ENCODE assay signal across 17 cellular contexts in genomic region chr22:49303061-49303735, GRCh38.
DNase-seq lines count a peak whose midpoint lies in the region; ATAC-seq and TF ChIP-seq lines count a peak whose summit lies in the region.
"Had no signal": no experiment of that assay in that cellular context is flagged by ENCODE, and none has a peak within 500 bp of the region (broad histone marks: within the 10 kb centered on the region; RNA-seq: fewer than 3 reads in every experiment).

No MANE protein-coding gene starts in this region.

- H3K27ac Mint-ChIP-seq in central memory CD8-positive, alpha-beta T cell (ENCODE audit: low read depth), result no peak overlapping the region
- no peak overlapping the region for H3K27ac Mint-ChIP-seq in WTC11
- H3K27ac Mint-ChIP-seq: activated CD4-positive, alpha-beta T cell treated with anti-CD3 and anti-CD28 coated beads, Interleukin-2, amount 10 ng/mL, durations not matched to agents 24 days and 14 days; activated T-cell treated with anti-CD3 and anti-CD28 coated beads, Interleukin-2, amount 50 U/mL, for 24 hours; CD8-positive, alpha-beta T cell had no signal

- H3K4me1 Mint-ChIP-seq in central memory CD8-positive, alpha-beta T cell, result no peaks in the 10 kb centered on the region
- no peaks in the 10 kb centered on the region; the same call in 1 of the 2 replicates for H3K4me1 Mint-ChIP-seq in WTC11
- H3K4me1 Mint-ChIP-seq: activated CD4-positive, alpha-beta T cell treated with anti-CD3 and anti-CD28 coated beads, Interleukin-2, amount 10 ng/mL, durations not matched to agents 24 days and 14 days had no signal

- no peak overlapping the region for H3K4me3 ChIP-seq in right cardiac atrium (ENCODE audit: low read length)
- no peak overlapping the region for H3K4me3 ChIP-seq in left ventricle myocardium inferior
- H3K4me3 ChIP-seq in neuronal stem cell (ENCODE audit: low read length in 2 of 2), result no peak overlapping the region
- H3K4me3 ChIP-seq in transverse colon, result no peak overlapping the region
- H3K4me3 ChIP-seq: ascending aorta, mucosa of descending colon had no signal

- no peak for TF ChIP-seq EP300 in transverse colon (IDR thresholded peaks at IDR 0.05; ENCODE audit: low read depth)

- no peak overlapping the region for H3K27ac ChIP-seq in right cardiac atrium (ENCODE audit: low read length)
- no peak overlapping the region for H3K27ac ChIP-seq in left ventricle myocardium inferior (replicated peaks)
- no peak overlapping the region for H3K27ac ChIP-seq in neuronal stem cell (replicated peaks; ENCODE audit: low read length)
- no peak overlapping the region for H3K27ac ChIP-seq in transverse colon
- H3K27ac ChIP-seq: ascending aorta had no signal

- no peak overlapping the region for H2BK12ac ChIP-seq in neuronal stem cell (ENCODE audit: low read length)

- peak overlapping the region; percentile 89 for H3K18ac ChIP-seq in neuronal stem cell (ENCODE audit: low read length)

- H2AK5ac ChIP-seq in neuronal stem cell (ENCODE audit: low read depth, low read length), result peak overlapping the region; percentile 58

- no peak for ATAC-seq in right cardiac atrium
- ATAC-seq in central memory CD8-positive, alpha-beta T cell (replicated peaks; ENCODE audit: extremely low read depth, poor library complexity, severe bottlenecking), result no peak
- no peak for ATAC-seq in HG02763 (IDR thresholded peaks at IDR 0.05; ENCODE audit: unreplicated experiment)
- ATAC-seq in WTC11, result no peak
- ATAC-seq: CD8-positive, alpha-beta T cell; mucosa of descending colon had no signal

- H3K4ac ChIP-seq in neuronal stem cell (ENCODE audit: low read length), result no peak overlapping the region

- POLR2A ChIA-PET in WTC11 (lab: Charles Lee), result no interaction called here

- WGBS in right cardiac atrium, result 70% methylated on average over 17 of the region's 17 CpGs
- WGBS in neuronal stem cell (ENCODE audit: extremely low coverage in 2 of 2, insufficient read length in 2 of 2, insufficient replicate concordance in 1 of 2), 2 donors, result no CpG with 5 or more reads among the region's 17 CpGs
- WGBS in transverse colon (ENCODE audit: low coverage in 1 of 2), 2 donors, result 70% methylated on average over 17 of the region's 17 CpGs; no CpG with 5 or more reads in 1 of the 2 donors

- H3K9me3 Mint-ChIP-seq in central memory CD8-positive, alpha-beta T cell, result no peaks in the 10 kb centered on the region
- H3K9me3 Mint-ChIP-seq in WTC11, result no peaks in the 10 kb centered on the region
- H3K9me3 Mint-ChIP-seq: activated CD4-positive, alpha-beta T cell treated with anti-CD3 and anti-CD28 coated beads, Interleukin-2, amount 10 ng/mL, durations not matched to agents 24 days and 14 days; activated T-cell treated with anti-CD3 and anti-CD28 coated beads, Interleukin-2, amount 50 U/mL, for 24 hours; CD8-positive, alpha-beta T cell had no signal

- H2AFZ ChIP-seq in neuronal stem cell (ENCODE audit: low read length), result no peak overlapping the region

- peak overlapping the region; percentile 33 for H4K91ac ChIP-seq in neuronal stem cell (ENCODE audit: low read depth, low read length, poor library complexity)

- H3K36me3 ChIP-seq in left ventricle myocardium inferior (no peaks in the 10 kb centered on the region), neuronal stem cell (replicated peaks in 1 of 2; ENCODE audit: control insufficient read depth in 2 of 2, insufficient read depth in 2 of 2, low read length in 2 of 2) (no peaks in the 10 kb centered on the region), transverse colon (no peaks in the 10 kb centered on the region)
- H3K36me3 ChIP-seq: ascending aorta had no signal

- intact Hi-C loops in right cardiac atrium (cut with DNase I), result loop anchor here in 2 of 4 donors (5.0 to 10.0 kb wide), 3 partner anchors 58 to 728 kb away; no protein-coding TSS in a partner anchor
- intact Hi-C loops in left ventricle myocardium inferior (cut with micrococcal nuclease), result no loop called here
- intact Hi-C loops in transverse colon (cut with DNase I; ENCODE audit: low total_unique reads), result loop anchor here (10.0 kb wide), 1 partner anchor 728 kb away; no protein-coding TSS in a partner anchor

- no peaks in the 10 kb centered on the region for H3K27me3 ChIP-seq in right cardiac atrium (ENCODE audit: control insufficient read depth, insufficient read depth)
- H3K27me3 ChIP-seq in left ventricle myocardium inferior (ENCODE audit: low read depth), result peaks cover 78% of the 10 kb centered on the region
- H3K27me3 ChIP-seq in neuronal stem cell (ENCODE audit: control insufficient read depth in 3 of 3, insufficient read depth in 3 of 3, low read depth in 1 of 3, low read length in 3 of 3), result no peaks in the 10 kb centered on the region
- peaks cover 32% of the 10 kb centered on the region for H3K27me3 ChIP-seq in transverse colon
- H3K27me3 ChIP-seq: ascending aorta had no signal

- TF ChIP-seq CTCF in left ventricle myocardium inferior (IDR thresholded peaks at IDR 0.05; ENCODE audit: borderline replicate concordance) (no peak), transverse colon (IDR thresholded peaks at IDR 0.05) (no peak), WTC11 (IDR thresholded peaks at IDR 0.05) (no peak)

- H3K23ac ChIP-seq in neuronal stem cell (ENCODE audit: low read depth, low read length, poor library complexity), result peak overlapping the region; percentile 20

- peak overlapping the region; percentile 79 for H3K9ac ChIP-seq in neuronal stem cell (ENCODE audit: low read depth, low read length, poor library complexity)

- H3K36me3 Mint-ChIP-seq in central memory CD8-positive, alpha-beta T cell (ENCODE audit: insufficient read depth), result no peaks in the 10 kb centered on the region
- no peaks in the 10 kb centered on the region for H3K36me3 Mint-ChIP-seq in WTC11
- H3K36me3 Mint-ChIP-seq: CD8-positive, alpha-beta T cell had no signal

- no peaks in the 10 kb centered on the region for H3K79me1 ChIP-seq in neuronal stem cell (ENCODE audit: low read depth, low read length)

- TF ChIP-seq POLR2A in transverse colon (IDR thresholded peaks at IDR 0.05), result no peak

- peak; percentile 2 to 39 (median 15) for DNase-seq in right cardiac atrium
- DNase-seq in left ventricle myocardium inferior, result no peak
- peak; percentile 8 to 9 for DNase-seq in central memory CD8-positive, alpha-beta T cell (ENCODE audit: low spot score in 2 of 2)
- no peak for DNase-seq in neuronal stem cell (ENCODE audit: low spot score)
- DNase-seq in transverse colon, result no peak
- no peak for DNase-seq in WTC11 (ENCODE audit: low spot score)
- DNase-seq: activated CD4-positive, alpha-beta T cell treated with anti-CD3 and anti-CD28 coated beads, Interleukin-2, amount 10 ng/mL, durations not matched to agents 24 days and 14 days; activated naive CD4-positive, alpha-beta T cell treated with anti-CD3 and anti-CD28 coated beads, Interleukin-2, amount 50 U/mL, for 16 hours; effector memory CD4-positive, alpha-beta T cell; KBM-7; mucosa of descending colon; SHP77; T-helper 1 cell had no signal

- H2BK120ac ChIP-seq in neuronal stem cell (ENCODE audit: low read depth, low read length), result peak overlapping the region; percentile 6

- H3K9me3 ChIP-seq in right cardiac atrium (ENCODE audit: control insufficient read depth, low read length), result no peaks in the 10 kb centered on the region
- no peaks in the 10 kb centered on the region for H3K9me3 ChIP-seq in left ventricle myocardium inferior (replicated peaks)
- H3K9me3 ChIP-seq in neuronal stem cell (replicated peaks in 1 of 2; ENCODE audit: control insufficient read depth in 2 of 2, insufficient read depth in 1 of 2, low read depth in 1 of 2, low read length in 2 of 2), result peaks cover 0 to 3% of the 10 kb centered on the region in 2 donors
- no peaks in the 10 kb centered on the region for H3K9me3 ChIP-seq in transverse colon
- H3K9me3 ChIP-seq: ascending aorta, mucosa of descending colon had no signal

- H3K14ac ChIP-seq in neuronal stem cell (ENCODE audit: low read length), result no peak overlapping the region

- CTCF ChIA-PET in WTC11 (lab: Charles Lee), result interaction anchor here (3.0 kb wide), 1 partner anchor 257 kb away, joined by 14 read pairs; no protein-coding TSS in a partner anchor

- H4K8ac ChIP-seq in neuronal stem cell (ENCODE audit: low read depth, low read length), result no peak overlapping the region

- peak overlapping the region; percentile 52 for H2BK15ac ChIP-seq in neuronal stem cell (ENCODE audit: low read length)

- H2BK5ac ChIP-seq in neuronal stem cell (ENCODE audit: low read length), result no peak overlapping the region

- no peak overlapping the region for H3K4me3 Mint-ChIP-seq in central memory CD8-positive, alpha-beta T cell
- no peak overlapping the region for H3K4me3 Mint-ChIP-seq in WTC11
- H3K4me3 Mint-ChIP-seq: activated CD4-positive, alpha-beta T cell treated with anti-CD3 and anti-CD28 coated beads, Interleukin-2, amount 10 ng/mL, durations not matched to agents 24 days and 14 days; activated T-cell treated with anti-CD3 and anti-CD28 coated beads, Interleukin-2, amount 50 U/mL, for 24 hours; CD8-positive, alpha-beta T cell had no signal

- H3K27me3 Mint-ChIP-seq in central memory CD8-positive, alpha-beta T cell, result peaks cover 50% of the 10 kb centered on the region
- no peaks in the 10 kb centered on the region; the same call in 1 of the 2 replicates for H3K27me3 Mint-ChIP-seq in WTC11 (ENCODE audit: low read depth)
- H3K27me3 Mint-ChIP-seq: activated CD4-positive, alpha-beta T cell treated with anti-CD3 and anti-CD28 coated beads, Interleukin-2, amount 10 ng/mL, durations not matched to agents 24 days and 14 days had no signal

- H3K4me2 ChIP-seq in neuronal stem cell (ENCODE audit: insufficient read depth, low read length, poor library complexity, severe bottlenecking), result no peak overlapping the region

- in situ Hi-C loops in transverse colon (cut with MboI; ENCODE audit: low pct_ligation_motif_present in 1 of 4, low pct_unique_long_range_greater_than_20kb in 1 of 4, low sequenced_read_pairs in 3 of 4), result no loop called here

- H3K4me1 ChIP-seq in right cardiac atrium (ENCODE audit: control insufficient read depth, insufficient read depth, low read length), result no peaks in the 10 kb centered on the region
- peaks cover 3% of the 10 kb centered on the region for H3K4me1 ChIP-seq in left ventricle myocardium inferior
- peaks cover 0 to 3% of the 10 kb centered on the region in 2 donors for H3K4me1 ChIP-seq in neuronal stem cell (ENCODE audit: control insufficient read depth in 2 of 2, insufficient read depth in 1 of 2, low read depth in 1 of 2, low read length in 2 of 2)
- peaks cover 0 to 4% (median 0%) of the 10 kb centered on the region in 4 donors for H3K4me1 ChIP-seq in transverse colon
- H3K4me1 ChIP-seq: ascending aorta had no signal

TF ChIP-seq in WTC11, 78 proteins besides CTCF, POLR2A, EP300 and RAD21 (continues in another document):
- no peak for TF ChIP-seq RORB (CRISPR knock-in tag; IDR thresholded peaks at IDR 0.05)

Comparison
In these comparisons a context has a peak if more than half of its experiments do, and no peak if none do; other contexts are left out.
1. DNase-seq: peak in right cardiac atrium (3 of 3) and central memory CD8-positive, alpha-beta T cell (2 of 2); none in left ventricle myocardium inferior (single experiment), neuronal stem cell (single experiment), transverse colon (single experiment) and WTC11 (single experiment).